Comparison of ENCODE assay signal across 5 cellular contexts in genomic region chr5:97550818-97551217, GRCh38.
"Had no signal": no experiment of that assay in that cellular context is flagged by ENCODE, and none has a peak within 500 bp of the region (broad histone marks: within the 10 kb centered on the region; RNA-seq: fewer than 3 reads in every experiment).

No MANE protein-coding gene starts in this region.

- H3K9me3 Mint-ChIP-seq: H9 had no signal

- H3K27ac Mint-ChIP-seq: H9 had no signal

- H3K4me3 Mint-ChIP-seq: H9 had no signal

- DNase-seq: H9, Kasumi-1, KG1 had no signal

- ATAC-seq: K562 had no signal

- H3K27ac ChIP-seq: HL-60 had no signal

- H3K4me3 ChIP-seq: K562 had no signal
